In genomic region chr17:48215583-48216139, GRCh38 we compare ENCODE assay signal across 8 cellular contexts.
DNase-seq lines count a peak whose midpoint lies in the region; ATAC-seq and TF ChIP-seq lines count a peak whose summit lies in the region.

No MANE protein-coding gene starts in this region.

- H4K20me1 ChIP-seq in mammary epithelial cell (ENCODE audit: insufficient read depth, low read length) = no peaks in the 10 kb centered on the region

- in situ Hi-C loops in ACHN (cut with HindIII; ENCODE audit: low pct_ligation_motif_present, low pct_unique_long_range_greater_than_20kb, low sequenced_read_pairs) = no loop called here
- in situ Hi-C loops in mammary epithelial cell (cut with MboI; ENCODE audit: low sequenced_read_pairs in 2 of 2) = loop anchor here in 1 of 2 donors (5.0 to 10.0 kb wide), 2 partner anchors 122 to 379 kb away; partner anchors contain the start of genes HOXB3 and HOXB5

- dilution Hi-C loops in mammary epithelial cell (cut with HindIII; ENCODE audit: low sequenced_read_pairs) = no loop called here

- H3K27ac ChIP-seq in mammary epithelial cell (ENCODE audit: insufficient read depth, low read depth, low read length) = no peak overlapping the region
- H3K27ac ChIP-seq in testis = no peak overlapping the region

- no peak overlapping the region for H3K27ac Mint-ChIP-seq in nephron progenitor cell

- H3K27me3 ChIP-seq in mammary epithelial cell (ENCODE audit: insufficient read depth, low read length) = no peaks in the 10 kb centered on the region
- H3K27me3 ChIP-seq in testis = no peaks in the 10 kb centered on the region

- H3K4me3 Mint-ChIP-seq in nephron progenitor cell = no peak overlapping the region

- CTCF ChIA-PET in mammary epithelial cell (lab: Charles Lee; ENCODE audit: low non-redundant PET) = interaction anchor here (0.5 to 1.1 kb wide), 7 partner anchors 8 to 92 kb away, joined by 3 to 5 read pairs (median 4); no protein-coding TSS in a partner anchor

- H3K36me3 Mint-ChIP-seq in nephron progenitor cell (ENCODE audit: low read depth) = no peaks in the 10 kb centered on the region

- no peaks in the 10 kb centered on the region for H3K9me3 Mint-ChIP-seq in nephron progenitor cell

- ATAC-seq in GM18498 (IDR thresholded peaks at IDR 0.05; ENCODE audit: unreplicated experiment) = no peak

- H3K4me3 ChIP-seq in GM12875 (ENCODE audit: low read depth, low read length) = no peak overlapping the region
- no peak overlapping the region for H3K4me3 ChIP-seq in mammary epithelial cell (replicated peaks in 1 of 3; ENCODE audit: insufficient read depth in 1 of 3, low read depth in 2 of 3, low read length in 3 of 3)
- H3K4me3 ChIP-seq in testis = no peak overlapping the region

- H3K36me3 ChIP-seq in mammary epithelial cell (ENCODE audit: insufficient read depth, low read length) (no peaks in the 10 kb centered on the region), testis (ENCODE audit: low read depth, missing control alignments) (no peaks in the 10 kb centered on the region)

- no peaks in the 10 kb centered on the region for H3K4me1 ChIP-seq in mammary epithelial cell (ENCODE audit: insufficient read depth, low read length)
- no peaks in the 10 kb centered on the region for H3K4me1 ChIP-seq in testis

- peaks cover 74% of the 10 kb centered on the region for H3K4me1 Mint-ChIP-seq in nephron progenitor cell

- no TSS peak for BruUV-seq in mammary epithelial cell (replicated peaks; lab: Mats Ljungman, UMichigan)

- H3K27me3 Mint-ChIP-seq in nephron progenitor cell (ENCODE audit: low read depth, poor library complexity) = peaks cover 3% of the 10 kb centered on the region

- no peak for TF ChIP-seq POLR2A in testis (IDR thresholded peaks at IDR 0.05)

- H3K79me2 ChIP-seq in mammary epithelial cell (ENCODE audit: insufficient read depth, low read length) = no peaks in the 10 kb centered on the region

- DNase-seq in ACHN = peak; percentile 75
- peak; percentile 52 for DNase-seq in NCI-H226
- DNase-seq in mammary epithelial cell = peak; percentile 31
- peak; percentile 55 for DNase-seq in nephron progenitor cell
- no peak for DNase-seq in testis
- no peak for DNase-seq in activated CD4-positive, CD25-positive, alpha-beta regulatory T cell treated with anti-CD3 and anti-CD28 coated beads, Interleukin-2, amount 50 U/mL, for 72 hours

- no peak overlapping the region for H2AFZ ChIP-seq in mammary epithelial cell (ENCODE audit: low read depth, low read length)

- H3K9me3 ChIP-seq in mammary epithelial cell (replicated peaks; ENCODE audit: insufficient read depth, low read length) = no peaks in the 10 kb centered on the region
- H3K9me3 ChIP-seq in testis = no peaks in the 10 kb centered on the region

- H3K9ac ChIP-seq in mammary epithelial cell (ENCODE audit: insufficient read depth, low read length) = no peak overlapping the region

- peak; percentile 41; the same call in 1 of the 2 replicates for TF ChIP-seq CTCF in GM12875 (IDR thresholded peaks at IDR 0.05; ENCODE audit: borderline replicate concordance, insufficient read depth, low read depth, low read length)
- peak; percentile 66 to 81 for TF ChIP-seq CTCF in mammary epithelial cell (conservative IDR thresholded peaks at IDR 0.05 in 1 of 2, IDR thresholded peaks at IDR 0.05 in 1 of 2; ENCODE audit: extremely low read depth in 1 of 2, insufficient read depth in 1 of 2, low read depth in 1 of 2, low read length in 2 of 2)
- peak; percentile 80 for TF ChIP-seq CTCF in nephron progenitor cell (IDR thresholded peaks at IDR 0.05)
- TF ChIP-seq CTCF in testis (IDR thresholded peaks at IDR 0.05) = no peak

- 0% methylated on average over 1 of the region's 1 CpG for WGBS in mammary epithelial cell (ENCODE audit: low coverage, missing lambda C conversion rate)
- 39 to 50% methylated on average over 1 of the region's 1 CpG for WGBS in testis, 2 donors

- no peak overlapping the region for H3K4me2 ChIP-seq in mammary epithelial cell (ENCODE audit: insufficient read depth, low read depth, low read length)

- intact Hi-C loops in mammary epithelial cell (cut with micrococcal nuclease) (loop anchor here (1.0 to 5.0 kb wide), 8 partner anchors 44 to 403 kb away; no protein-coding TSS in a partner anchor), testis (cut with DNase I; ENCODE audit: low total_unique reads) (no loop called here)

Comparison
In these comparisons a context has a peak if more than half of its experiments do, and no peak if none do; other contexts are left out.
1. DNase-seq: peak in ACHN (single experiment), NCI-H226 (single experiment), mammary epithelial cell (single experiment) and nephron progenitor cell (single experiment); none in testis (single experiment) and activated CD4-positive, CD25-positive, alpha-beta regulatory T cell treated with anti-CD3 and anti-CD28 coated beads, Interleukin-2, amount 50 U/mL, for 72 hours (single experiment).
2. CTCF ChIP-seq: peak in GM12875 (single experiment), mammary epithelial cell (2 of 2) and nephron progenitor cell (single experiment); none in testis (0 of 3).